ENCODE assay signal across 1 cellular context in genomic region chr12:89525824-89526770, GRCh38.
TF ChIP-seq lines count a peak whose summit lies in the region.

TSS of gene POC1B (minus strand) at chr12:89526047. CDS start at chr12:89525895, 152 bp downstream.

TF ChIP-seq in HepG2, 621 proteins besides CTCF, POLR2A, EP300 and RAD21 (continued from another document and continues in another):
- TF ChIP-seq RBAK (CRISPR knock-in tag; IDR thresholded peaks at IDR 0.05): no peak
- no peak for TF ChIP-seq ZNF629 (CRISPR knock-in tag; conservative IDR thresholded peaks at IDR 0.05)
- peak; percentile 65; the same call in 1 of the 2 replicates for TF ChIP-seq RNF2 (conservative IDR thresholded peaks at IDR 0.05; ENCODE audit: low read depth)
- no peak for TF ChIP-seq HNRNPH1 (optimal IDR thresholded peaks at IDR 0.05; ENCODE audit: low read depth, low read length)
- TF ChIP-seq FOXA1 (IDR thresholded peaks at IDR 0.05): no peak
- peak; percentile 36; the same call in 1 of the 2 replicates for TF ChIP-seq FOXA1 (CRISPR knock-in tag; IDR thresholded peaks at IDR 0.05)
- peak; percentile 100 for TF ChIP-seq ZFP91 (CRISPR knock-in tag; IDR thresholded peaks at IDR 0.05; ENCODE audit: borderline replicate concordance)
- peak; percentile 20; the same call in 1 of the 2 replicates for TF ChIP-seq ZNF878 (CRISPR knock-in tag; IDR thresholded peaks at IDR 0.05)
- TF ChIP-seq, protein P1, sequence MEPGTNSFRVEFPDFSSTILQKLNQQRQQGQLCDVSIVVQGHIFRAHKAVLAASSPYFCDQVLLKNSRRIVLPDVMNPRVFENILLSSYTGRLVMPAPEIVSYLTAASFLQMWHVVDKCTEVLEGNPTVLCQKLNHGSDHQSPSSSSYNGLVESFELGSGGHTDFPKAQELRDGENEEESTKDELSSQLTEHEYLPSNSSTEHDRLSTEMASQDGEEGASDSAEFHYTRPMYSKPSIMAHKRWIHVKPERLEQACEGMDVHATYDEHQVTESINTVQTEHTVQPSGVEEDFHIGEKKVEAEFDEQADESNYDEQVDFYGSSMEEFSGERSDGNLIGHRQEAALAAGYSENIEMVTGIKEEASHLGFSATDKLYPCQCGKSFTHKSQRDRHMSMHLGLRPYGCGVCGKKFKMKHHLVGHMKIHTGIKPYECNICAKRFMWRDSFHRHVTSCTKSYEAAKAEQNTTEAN (CRISPR knock-in tag; conservative IDR thresholded peaks at IDR 0.05): no peak
- peak; percentile 78; the same call in 1 of the 2 replicates for TF ChIP-seq THAP9 (CRISPR knock-in tag; IDR thresholded peaks at IDR 0.05; ENCODE audit: borderline replicate concordance)
- TF ChIP-seq CBX2 (IDR thresholded peaks at IDR 0.05; ENCODE audit: low read depth, low read length): no peak
- TF ChIP-seq CBX2 (CRISPR knock-in tag; IDR thresholded peaks at IDR 0.05; ENCODE audit: low read depth): no peak
- no peak for TF ChIP-seq RARA (CRISPR knock-in tag; IDR thresholded peaks at IDR 0.05)
- TF ChIP-seq CC2D1A (CRISPR knock-in tag; IDR thresholded peaks at IDR 0.05): no peak
- TF ChIP-seq SMARCE1 (IDR thresholded peaks at IDR 0.05; ENCODE audit: borderline replicate concordance): no peak
- 0 out of 2 replicates have a peak, but pooled peaks have one; percentile 71 for TF ChIP-seq HMG20B (CRISPR knock-in tag; conservative IDR thresholded peaks at IDR 0.05)
- 0 out of 2 replicates have a peak, but pooled peaks have one; percentile 37 for TF ChIP-seq ZSCAN9 (CRISPR knock-in tag; IDR thresholded peaks at IDR 0.05; ENCODE audit: borderline replicate concordance)
- no peak for TF ChIP-seq RORA (CRISPR knock-in tag; IDR thresholded peaks at IDR 0.05)
- 0 out of 2 replicates have a peak, but pooled peaks have one; percentile 31 for TF ChIP-seq MEF2D (CRISPR knock-in tag; IDR thresholded peaks at IDR 0.05)
- no peak for TF ChIP-seq ZKSCAN5 (CRISPR knock-in tag; IDR thresholded peaks at IDR 0.05)
- peak; percentile 92; the same call in 1 of the 2 replicates for TF ChIP-seq CBX5 (CRISPR knock-in tag; IDR thresholded peaks at IDR 0.05; ENCODE audit: borderline replicate concordance)
- no peak for TF ChIP-seq SRSF1 (optimal IDR thresholded peaks at IDR 0.05; ENCODE audit: low read depth, low read length)
- no peak for TF ChIP-seq ATRX (CRISPR knock-in tag; IDR thresholded peaks at IDR 0.05; ENCODE audit: borderline replicate concordance)
- TF ChIP-seq, protein P2, sequence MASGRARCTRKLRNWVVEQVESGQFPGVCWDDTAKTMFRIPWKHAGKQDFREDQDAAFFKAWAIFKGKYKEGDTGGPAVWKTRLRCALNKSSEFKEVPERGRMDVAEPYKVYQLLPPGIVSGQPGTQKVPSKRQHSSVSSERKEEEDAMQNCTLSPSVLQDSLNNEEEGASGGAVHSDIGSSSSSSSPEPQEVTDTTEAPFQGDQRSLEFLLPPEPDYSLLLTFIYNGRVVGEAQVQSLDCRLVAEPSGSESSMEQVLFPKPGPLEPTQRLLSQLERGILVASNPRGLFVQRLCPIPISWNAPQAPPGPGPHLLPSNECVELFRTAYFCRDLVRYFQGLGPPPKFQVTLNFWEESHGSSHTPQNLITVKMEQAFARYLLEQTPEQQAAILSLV (CRISPR knock-in tag; IDR thresholded peaks at IDR 0.05; ENCODE audit: borderline replicate concordance): no peak
- TF ChIP-seq ZNF232 (CRISPR knock-in tag; IDR thresholded peaks at IDR 0.05; ENCODE audit: borderline replicate concordance): peak; percentile 79; the same call in 1 of the 2 replicates
- no peak for TF ChIP-seq CHD2 (IDR thresholded peaks at IDR 0.05; ENCODE audit: low read depth, low read length)
- TF ChIP-seq TAF1 (CRISPR knock-in tag; IDR thresholded peaks at IDR 0.05): peak; percentile 51; the same call in 1 of the 2 replicates
- TF ChIP-seq ZC3H4 (CRISPR knock-in tag; IDR thresholded peaks at IDR 0.05; ENCODE audit: borderline replicate concordance): no peak
- peak; percentile 44 for TF ChIP-seq RXRB (CRISPR knock-in tag; IDR thresholded peaks at IDR 0.05; ENCODE audit: borderline replicate concordance)
- no peak for TF ChIP-seq STAT5B (CRISPR knock-in tag; IDR thresholded peaks at IDR 0.05)
- TF ChIP-seq KLF9 (CRISPR knock-in tag; IDR thresholded peaks at IDR 0.05; ENCODE audit: low read depth): no peak
- TF ChIP-seq MIXL1 (CRISPR knock-in tag; IDR thresholded peaks at IDR 0.05): no peak
- peak; percentile 71; the same call in 1 of the 2 replicates for TF ChIP-seq FOXP4 (CRISPR knock-in tag; IDR thresholded peaks at IDR 0.05)
- TF ChIP-seq EED (CRISPR knock-in tag; IDR thresholded peaks at IDR 0.05): no peak; the same call in 1 of the 2 replicates
- no peak for TF ChIP-seq GPN1 (CRISPR knock-in tag; IDR thresholded peaks at IDR 0.05; ENCODE audit: borderline replicate concordance)
- TF ChIP-seq, protein P3, sequence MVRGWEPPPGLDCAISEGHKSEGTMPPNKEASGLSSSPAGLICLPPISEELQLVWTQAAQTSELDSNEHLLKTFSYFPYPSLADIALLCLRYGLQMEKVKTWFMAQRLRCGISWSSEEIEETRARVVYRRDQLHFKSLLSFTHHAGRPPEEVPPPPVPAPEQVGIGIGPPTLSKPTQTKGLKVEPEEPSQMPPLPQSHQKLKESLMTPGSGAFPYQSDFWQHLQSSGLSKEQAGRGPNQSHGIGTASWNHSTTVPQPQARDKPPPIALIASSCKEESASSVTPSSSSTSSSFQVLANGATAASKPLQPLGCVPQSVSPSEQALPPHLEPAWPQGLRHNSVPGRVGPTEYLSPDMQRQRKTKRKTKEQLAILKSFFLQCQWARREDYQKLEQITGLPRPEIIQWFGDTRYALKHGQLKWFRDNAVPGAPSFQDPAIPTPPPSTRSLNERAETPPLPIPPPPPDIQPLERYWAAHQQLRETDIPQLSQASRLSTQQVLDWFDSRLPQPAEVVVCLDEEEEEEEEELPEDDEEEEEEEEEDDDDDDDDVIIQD (CRISPR knock-in tag; IDR thresholded peaks at IDR 0.05; ENCODE audit: low read depth): no peak
- TF ChIP-seq, protein P4, sequence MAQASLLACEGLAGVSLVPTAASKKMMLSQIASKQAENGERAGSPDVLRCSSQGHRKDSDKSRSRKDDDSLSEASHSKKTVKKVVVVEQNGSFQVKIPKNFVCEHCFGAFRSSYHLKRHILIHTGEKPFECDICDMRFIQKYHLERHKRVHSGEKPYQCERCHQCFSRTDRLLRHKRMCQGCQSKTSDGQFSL (CRISPR knock-in tag; IDR thresholded peaks at IDR 0.05): 0 out of 2 replicates have a peak, but pooled peaks have one; percentile 42
- TF ChIP-seq ZNF510 (CRISPR knock-in tag; IDR thresholded peaks at IDR 0.05; ENCODE audit: low read depth): peak; percentile 57; the same call in 1 of the 2 replicates
- no peak for TF ChIP-seq TIGD3 (CRISPR knock-in tag; IDR thresholded peaks at IDR 0.05; ENCODE audit: borderline replicate concordance)
- TF ChIP-seq, protein P5, sequence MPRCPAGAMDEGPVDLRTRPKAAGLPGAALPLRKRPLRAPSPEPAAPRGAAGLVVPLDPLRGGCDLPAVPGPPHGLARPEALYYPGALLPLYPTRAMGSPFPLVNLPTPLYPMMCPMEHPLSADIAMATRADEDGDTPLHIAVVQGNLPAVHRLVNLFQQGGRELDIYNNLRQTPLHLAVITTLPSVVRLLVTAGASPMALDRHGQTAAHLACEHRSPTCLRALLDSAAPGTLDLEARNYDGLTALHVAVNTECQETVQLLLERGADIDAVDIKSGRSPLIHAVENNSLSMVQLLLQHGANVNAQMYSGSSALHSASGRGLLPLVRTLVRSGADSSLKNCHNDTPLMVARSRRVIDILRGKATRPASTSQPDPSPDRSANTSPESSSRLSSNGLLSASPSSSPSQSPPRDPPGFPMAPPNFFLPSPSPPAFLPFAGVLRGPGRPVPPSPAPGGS (CRISPR knock-in tag; IDR thresholded peaks at IDR 0.05): no peak
- no peak for TF ChIP-seq NFRKB (IDR thresholded peaks at IDR 0.05)
- TF ChIP-seq FOXP1 (IDR thresholded peaks at IDR 0.05): no peak
- TF ChIP-seq FOXP1 (CRISPR knock-in tag; IDR thresholded peaks at IDR 0.05): peak; percentile 20; the same call in 1 of the 2 replicates
- no peak for TF ChIP-seq CEBPB (IDR thresholded peaks at IDR 0.05; ENCODE audit: borderline replicate concordance, low read depth, low read length)
- TF ChIP-seq ZNF143 (CRISPR knock-in tag; IDR thresholded peaks at IDR 0.05): peak; percentile 64
- TF ChIP-seq NFYB (CRISPR knock-in tag; IDR thresholded peaks at IDR 0.05): peak; percentile 31; the same call in 1 of the 2 replicates
- TF ChIP-seq HOXA7 (CRISPR knock-in tag; IDR thresholded peaks at IDR 0.05): no peak
- no peak for TF ChIP-seq KAT2B (IDR thresholded peaks at IDR 0.05; ENCODE audit: borderline replicate concordance, low read depth, low read length)
- peak; percentile 82 for TF ChIP-seq CREM (IDR thresholded peaks at IDR 0.05)
- TF ChIP-seq CREM (CRISPR knock-in tag; IDR thresholded peaks at IDR 0.05): no peak
- peak; percentile 72; the same call in 1 of the 2 replicates for TF ChIP-seq ZNF614 (CRISPR knock-in tag; IDR thresholded peaks at IDR 0.05; ENCODE audit: borderline replicate concordance)
- TF ChIP-seq NKX3-1 (CRISPR knock-in tag; IDR thresholded peaks at IDR 0.05): peak; percentile 70; the same call in 1 of the 2 replicates
- TF ChIP-seq SETDB1 (CRISPR knock-in tag; IDR thresholded peaks at IDR 0.05; ENCODE audit: borderline replicate concordance): no peak
- no peak for TF ChIP-seq RFX1 (IDR thresholded peaks at IDR 0.05)
- TF ChIP-seq ZNF749 (CRISPR knock-in tag; IDR thresholded peaks at IDR 0.05; ENCODE audit: borderline replicate concordance): no peak; the same call in 1 of the 2 replicates
